9 cellular contexts compared by ENCODE assay signal in genomic region chr12:80195143-80195726, GRCh38.
DNase-seq lines count a peak whose midpoint lies in the region; TF ChIP-seq lines count a peak whose summit lies in the region.
"Had no signal": no experiment of that assay in that cellular context is flagged by ENCODE, and none has a peak within 500 bp of the region (broad histone marks: within the 10 kb centered on the region; RNA-seq: fewer than 3 reads in every experiment).

No MANE protein-coding gene starts in this region.

- no peaks in the 10 kb centered on the region for H3K27me3 Mint-ChIP-seq in MCF 10A (ENCODE audit: insufficient read depth, unreplicated experiment)

- TF ChIP-seq CTCF in MCF 10A (IDR thresholded peaks at IDR 0.05; ENCODE audit: unreplicated experiment) = peak; percentile 62

- H3K36me3 Mint-ChIP-seq in MCF 10A (ENCODE audit: insufficient read depth, unreplicated experiment) = no peaks in the 10 kb centered on the region

- DNase-seq in EL (peak; percentile 67), H4 (ENCODE audit: low spot score) (peak; percentile 47), NCI-H2171 (lab: John Stamatoyannopoulos, UW) (peak; percentile 44), MCF 10A (ENCODE audit: unreplicated experiment) (peak; percentile 54), medulla oblongata (ENCODE audit: extremely low spot score) (peak; percentile 7), SKM-1 treated with dmso at 0.1 percent for 144 hours (lab: John Stamatoyannopoulos, UW; ENCODE audit: unreplicated experiment) (no peak), T-helper 9 cell (no peak)
- DNase-seq in stimulated activated CD4-positive, alpha-beta T cell treated with anti-CD3 and anti-CD28 coated beads, Interleukin-12 subunit alpha, Interleukin-12 subunit beta, amount 100 ng/mL, for 4 hours = no peak

- intact Hi-C loops in MCF 10A (cut with micrococcal nuclease) = loop anchor here (1.0 to 10.0 kb wide), 4 partner anchors 74 to 1062 kb away; no protein-coding TSS in a partner anchor

- no peak overlapping the region for H3K4me3 Mint-ChIP-seq in MCF 10A (ENCODE audit: unreplicated experiment)
- H3K4me3 Mint-ChIP-seq: T-helper 1 cell treated with Interleukin-12 subunit alpha and Interleukin-12 subunit beta and Interleukin-4 antibody, amounts not matched to agents 30 μg/mL and 1 μg/mL, for 36 hours had no signal

- POLR2A ChIA-PET in MCF 10A (lab: Yijun Ruan, JAX) = interaction anchor here (0.6 to 2.0 kb wide), 3 partner anchors 75 to 506 kb away, joined by 3 to 13 read pairs (median 3); no protein-coding TSS in a partner anchor

- H3K27ac Mint-ChIP-seq in MCF 10A (ENCODE audit: low read depth, unreplicated experiment) = no peak overlapping the region
- H3K27ac Mint-ChIP-seq: T-helper 1 cell treated with Interleukin-12 subunit alpha and Interleukin-12 subunit beta and Interleukin-4 antibody, amounts not matched to agents 30 μg/mL and 1 μg/mL, for 36 hours had no signal

- no peaks in the 10 kb centered on the region for H3K4me1 Mint-ChIP-seq in MCF 10A (ENCODE audit: insufficient read depth, unreplicated experiment)

- CTCF ChIA-PET in MCF 10A (lab: Yijun Ruan, JAX) = interaction anchor here (0.6 to 10.6 kb wide), 40 partner anchors 8 to 1063 kb away, joined by 3 to 233 read pairs (median 4); no protein-coding TSS in a partner anchor

- no TSS peak for BruUV-seq in MCF 10A (replicated peaks; lab: Mats Ljungman, UMichigan)

- no peaks in the 10 kb centered on the region for H3K9me3 Mint-ChIP-seq in MCF 10A (ENCODE audit: unreplicated experiment)
- H3K9me3 Mint-ChIP-seq: T-helper 1 cell treated with Interleukin-12 subunit alpha and Interleukin-12 subunit beta and Interleukin-4 antibody, amounts not matched to agents 30 μg/mL and 1 μg/mL, for 36 hours had no signal

Comparison
In these comparisons a context has a peak if more than half of its experiments do, and no peak if none do; other contexts are left out.
1. DNase-seq: peak in EL (single experiment), H4 (single experiment), NCI-H2171 (single experiment), MCF 10A (single experiment) and medulla oblongata (single experiment); none in stimulated activated CD4-positive, alpha-beta T cell treated with anti-CD3 and anti-CD28 coated beads, Interleukin-12 subunit alpha, Interleukin-12 subunit beta, amount 100 ng/mL, for 4 hours (single experiment), SKM-1 treated with dmso at 0.1 percent for 144 hours (single experiment) and T-helper 9 cell (single experiment).